ENCODE assay signal across 18 cellular contexts in genomic region chr4:4281787-4282186, GRCh38. TPM values are rescaled to one million over a fixed set of nuclear protein-coding genes. Genes with fewer than 3 reads are reported as not detected.
A peak's percentile ranks its signal among the peaks of the same experiment; 100 is the strongest.
DNase-seq lines count a peak whose midpoint lies in the region; ATAC-seq and TF ChIP-seq lines count a peak whose summit lies in the region.
"Had no signal": no experiment of that assay in that cellular context is flagged by ENCODE, and none has a peak within 500 bp of the region (broad histone marks: within the 10 kb centered on the region; RNA-seq: fewer than 3 reads in every experiment).

No MANE protein-coding gene starts in this region.

- H3K9me3 Mint-ChIP-seq in activated T-helper 17 cell treated with anti-CD3 and anti-CD28 coated beads, Interleukin-2, amount 50 U/mL, for 72 hours = no peaks in the 10 kb centered on the region
- no peaks in the 10 kb centered on the region for H3K9me3 Mint-ChIP-seq in immature natural killer cell
- H3K9me3 Mint-ChIP-seq: CD4-positive, CD25-positive, alpha-beta regulatory T cell; GM23338 had no signal

- intact Hi-C loops in mammary epithelial cell (cut with micrococcal nuclease) = no loop called here
- intact Hi-C loops in breast epithelium (cut with DNase I; ENCODE audit: low total_unique reads) = no loop called here
- intact Hi-C loops in ovary (cut with DNase I) = no loop called here

- dilution Hi-C loops in mammary epithelial cell (cut with HindIII; ENCODE audit: low sequenced_read_pairs) = no loop called here

- peaks cover 8% of the 10 kb centered on the region for H3K4me1 ChIP-seq in mammary epithelial cell (ENCODE audit: insufficient read depth, low read length)
- no peaks in the 10 kb centered on the region for H3K4me1 ChIP-seq in breast epithelium
- H3K4me1 ChIP-seq in ovary (ENCODE audit: insufficient read depth) = peaks cover 4% of the 10 kb centered on the region
- H3K4me1 ChIP-seq: BE2C had no signal

- no peaks in the 10 kb centered on the region for H3K9me3 ChIP-seq in mammary epithelial cell (replicated peaks; ENCODE audit: insufficient read depth, low read length)
- H3K9me3 ChIP-seq in breast epithelium = no peaks in the 10 kb centered on the region
- H3K9me3 ChIP-seq in ovary = no peaks in the 10 kb centered on the region
- H3K9me3 ChIP-seq: BE2C had no signal

- no peak for TF ChIP-seq EP300 in ovary (IDR thresholded peaks at IDR 0.05)

- DNase-seq in mammary epithelial cell (no peak), breast epithelium (ENCODE audit: low spot score in 2 of 2) (no peak), immature natural killer cell (no peak), ovary (no peak)
- peak; percentile 26 for DNase-seq in Jurkat, Clone E6-1 (ENCODE audit: low read depth, low spot score)
- DNase-seq: ACHN; BE2C; C1 segment of cervical spinal cord; CD4-positive, CD25-positive, alpha-beta regulatory T cell; DMS153; DMS79; GDM1; HCEC 1CT; IMR-90 had no signal

- WGBS in mammary epithelial cell (ENCODE audit: low coverage, missing lambda C conversion rate) = 98% methylated on average over 6 of the region's 6 CpGs
- WGBS in ovary, 3 donors = 79 to 92% (median 87%) methylated on average over 6 of the region's 6 CpGs

- peaks cover 45% of the 10 kb centered on the region for H3K79me2 ChIP-seq in mammary epithelial cell (ENCODE audit: insufficient read depth, low read length)

- H3K27ac Mint-ChIP-seq in activated T-helper 17 cell treated with anti-CD3 and anti-CD28 coated beads, Interleukin-2, amount 50 U/mL, for 72 hours = peak overlapping the region; percentile 59
- peak overlapping the region in 4 of 6 donors; percentile 16 to 58 (median 50) for H3K27ac Mint-ChIP-seq in immature natural killer cell
- H3K27ac Mint-ChIP-seq: GM23338 had no signal

- no peak for TF ChIP-seq CTCF in mammary epithelial cell (conservative IDR thresholded peaks at IDR 0.05 in 1 of 2, IDR thresholded peaks at IDR 0.05 in 1 of 2; ENCODE audit: extremely low read depth in 1 of 2, insufficient read depth in 1 of 2, low read depth in 1 of 2, low read length in 2 of 2)
- TF ChIP-seq CTCF in breast epithelium (IDR thresholded peaks at IDR 0.05) = no peak
- TF ChIP-seq CTCF in ovary (IDR thresholded peaks at IDR 0.05) = no peak

- no peaks in the 10 kb centered on the region for H3K4me1 Mint-ChIP-seq in activated T-helper 17 cell treated with anti-CD3 and anti-CD28 coated beads, Interleukin-2, amount 50 U/mL, for 72 hours
- peaks cover 7 to 22% of the 10 kb centered on the region in 2 donors for H3K4me1 Mint-ChIP-seq in immature natural killer cell
- H3K4me1 Mint-ChIP-seq: GM23338 had no signal

- H3K4me2 ChIP-seq in mammary epithelial cell (ENCODE audit: insufficient read depth, low read depth, low read length) = no peak overlapping the region
- H3K4me2 ChIP-seq: GM23338 had no signal

- H3K27me3 ChIP-seq in mammary epithelial cell (ENCODE audit: insufficient read depth, low read length) = no peaks in the 10 kb centered on the region
- H3K27me3 ChIP-seq in breast epithelium = no peaks in the 10 kb centered on the region
- no peaks in the 10 kb centered on the region for H3K27me3 ChIP-seq in ovary
- H3K27me3 ChIP-seq: BE2C had no signal

- no peak overlapping the region for H3K4me3 Mint-ChIP-seq in activated T-helper 17 cell treated with anti-CD3 and anti-CD28 coated beads, Interleukin-2, amount 50 U/mL, for 72 hours
- H3K4me3 Mint-ChIP-seq in immature natural killer cell = no peak overlapping the region
- H3K4me3 Mint-ChIP-seq: CD4-positive, CD25-positive, alpha-beta regulatory T cell; GM23338 had no signal

- no peaks in the 10 kb centered on the region for H4K20me1 ChIP-seq in mammary epithelial cell (ENCODE audit: insufficient read depth, low read length)

- H3K27me3 Mint-ChIP-seq in activated T-helper 17 cell treated with anti-CD3 and anti-CD28 coated beads, Interleukin-2, amount 50 U/mL, for 72 hours = no peaks in the 10 kb centered on the region
- H3K27me3 Mint-ChIP-seq in immature natural killer cell (ENCODE audit: low read depth in 3 of 3) = peaks cover 0 to 2% (median 0%) of the 10 kb centered on the region in 3 donors
- H3K27me3 Mint-ChIP-seq: CD4-positive, CD25-positive, alpha-beta regulatory T cell had no signal

- in situ Hi-C loops in mammary epithelial cell (cut with MboI; ENCODE audit: low sequenced_read_pairs in 2 of 2) = no loop called here

- H3K9ac ChIP-seq in mammary epithelial cell (ENCODE audit: insufficient read depth, low read length) = peak overlapping the region; percentile 6

- H2AFZ ChIP-seq in mammary epithelial cell (ENCODE audit: low read depth, low read length) = no peak overlapping the region
- H2AFZ ChIP-seq: GM23338 had no signal

- ATAC-seq in activated T-helper 17 cell treated with anti-CD3 and anti-CD28 coated beads, Interleukin-2, amount 50 U/mL, for 72 hours (replicated peaks) = no peak
- ATAC-seq in HG03135 (IDR thresholded peaks at IDR 0.05; ENCODE audit: unreplicated experiment) = no peak
- ATAC-seq: GM23338 had no signal

- peaks cover 54% of the 10 kb centered on the region for H3K36me3 ChIP-seq in mammary epithelial cell (ENCODE audit: insufficient read depth, low read length)
- H3K36me3 ChIP-seq in breast epithelium = no peaks in the 10 kb centered on the region
- H3K36me3 ChIP-seq in ovary = no peaks in the 10 kb centered on the region

- CTCF ChIA-PET in mammary epithelial cell (lab: Charles Lee; ENCODE audit: low non-redundant PET) = no interaction called here

- H3K27ac ChIP-seq in mammary epithelial cell (ENCODE audit: insufficient read depth, low read depth, low read length) = no peak overlapping the region
- H3K27ac ChIP-seq in breast epithelium = no peak overlapping the region
- no peak overlapping the region for H3K27ac ChIP-seq in ovary

- no peak overlapping the region for H3K4me3 ChIP-seq in mammary epithelial cell (replicated peaks in 1 of 3; ENCODE audit: insufficient read depth in 1 of 3, low read depth in 2 of 3, low read length in 3 of 3)
- H3K4me3 ChIP-seq in breast epithelium = no peak overlapping the region
- H3K4me3 ChIP-seq in Jurkat, Clone E6-1 (ENCODE audit: low read length) = no peak overlapping the region
- no peak overlapping the region for H3K4me3 ChIP-seq in ovary
- H3K4me3 ChIP-seq: GM23338 had no signal

- no TSS peak for BruUV-seq in mammary epithelial cell (replicated peaks; lab: Mats Ljungman, UMichigan)

- no peak for TF ChIP-seq POLR2A in breast epithelium (IDR thresholded peaks at IDR 0.05)
- no peak for TF ChIP-seq POLR2A in ovary (IDR thresholded peaks at IDR 0.05)

- H3K36me3 Mint-ChIP-seq in activated T-helper 17 cell treated with anti-CD3 and anti-CD28 coated beads, Interleukin-2, amount 50 U/mL, for 72 hours (ENCODE audit: low read depth) = peaks cover 99% of the 10 kb centered on the region
- peaks cover 28 to 62% (median 37%) of the 10 kb centered on the region in 3 donors for H3K36me3 Mint-ChIP-seq in immature natural killer cell

RNA-seq across cellular contexts. Expression of gene LYAR, which starts 8.2 kb away (rescaled TPM):
- total RNA-seq in mammary epithelial cell (10 to 100 TPM in 1 of 2 donors, 1 to 10 TPM in 1; 6.3 to 36.3 TPM), breast epithelium (10 to 100 TPM; 11.9 to 17.3 (median 15.1) TPM), ovary (10 to 100 TPM in 6 of 7 donors, 1 to 10 TPM in 1; 9.9 to 17.1 (median 13.1) TPM)
- polyA plus RNA-seq in mammary epithelial cell (16.1 TPM), immature natural killer cell (10 to 100 TPM; 48.8 to 60.7 (median 54.6) TPM), ovary (10 to 100 TPM; 11.6 to 21.8 TPM)
- 35.0 TPM for polyA minus RNA-seq in mammary epithelial cell
- polyA plus RNA-seq in Jurkat, Clone E6-1 (2012; ENCODE audit: insufficient read depth, insufficient read length) = 95.9 TPM
- total RNA-seq in activated T-helper 17 cell treated with anti-CD3 and anti-CD28 coated beads, Interleukin-2, amount 50 U/mL, for 72 hours = 10 to 100 TPM; 25.2 to 57.8 TPM

RNA-seq across cellular contexts. Expression of gene ZBTB49, which starts 8.3 kb away (rescaled TPM):
- total RNA-seq in mammary epithelial cell (1 to 10 TPM; 4.7 to 8.6 TPM), breast epithelium (1 to 10 TPM; 2.1 to 9.4 (median 3.9) TPM), ovary (10 to 100 TPM in 3 of 7 donors, 1 to 10 TPM in 4; 5.5 to 13.4 (median 9.6) TPM)
- polyA plus RNA-seq in mammary epithelial cell (1.9 TPM), immature natural killer cell (1 to 10 TPM; 3.2 to 6.9 (median 4.6) TPM), ovary (1 to 10 TPM; 5.7 to 6.0 TPM)
- polyA minus RNA-seq in mammary epithelial cell = not detected
- polyA plus RNA-seq in Jurkat, Clone E6-1 (2012; ENCODE audit: insufficient read depth, insufficient read length) = 7.5 TPM
- 1 to 10 TPM; 3.5 to 7.6 TPM for total RNA-seq in activated T-helper 17 cell treated with anti-CD3 and anti-CD28 coated beads, Interleukin-2, amount 50 U/mL, for 72 hours

RNA-seq across cellular contexts. Expression of gene TMEM128, which starts 33.8 kb away (rescaled TPM):
- 10 to 100 TPM; 20.3 to 28.8 TPM for total RNA-seq in mammary epithelial cell
- 18.3 TPM for polyA plus RNA-seq in mammary epithelial cell
- polyA minus RNA-seq in mammary epithelial cell = 10.5 TPM
- 10 to 100 TPM; 15.2 to 33.8 (median 25.2) TPM for total RNA-seq in breast epithelium
- polyA plus RNA-seq in Jurkat, Clone E6-1 (2012; ENCODE audit: insufficient read depth, insufficient read length) = 27.4 TPM
- 10 to 100 TPM in 1 of 2 donors, 1 to 10 TPM in 1; 9.1 to 13.1 TPM for total RNA-seq in activated T-helper 17 cell treated with anti-CD3 and anti-CD28 coated beads, Interleukin-2, amount 50 U/mL, for 72 hours
- 10 to 100 TPM; 36.4 to 45.6 (median 41.0) TPM for polyA plus RNA-seq in immature natural killer cell
- total RNA-seq in ovary = 10 to 100 TPM; 19.0 to 33.8 (median 27.4) TPM
- polyA plus RNA-seq in ovary = 10 to 100 TPM; 28.0 to 41.7 TPM

RNA-seq across cellular contexts. Expression of gene OTOP1, which starts 55.1 kb away (rescaled TPM):
- total RNA-seq in mammary epithelial cell = not detected
- polyA plus RNA-seq in mammary epithelial cell = 0.03 TPM
- not detected for polyA minus RNA-seq in mammary epithelial cell
- not detected for total RNA-seq in breast epithelium
- not detected for polyA plus RNA-seq in Jurkat, Clone E6-1 (2012; ENCODE audit: insufficient read depth, insufficient read length)
- total RNA-seq in activated T-helper 17 cell treated with anti-CD3 and anti-CD28 coated beads, Interleukin-2, amount 50 U/mL, for 72 hours = not detected
- not detected for polyA plus RNA-seq in immature natural killer cell
- not detected for total RNA-seq in ovary
- polyA plus RNA-seq in ovary = not detected
- total RNA-seq: CD4-positive, CD25-positive, alpha-beta regulatory T cell; Daoy; GM23338; IMR-90 had no signal
- polyA plus RNA-seq: CD4-positive, CD25-positive, alpha-beta regulatory T cell; GM23338; IMR-90 had no signal
